In genomic region chr9:35553670-35554543, GRCh38 we compare ENCODE assay signal across 8 cellular contexts. TPM values are rescaled to one million over a fixed set of nuclear protein-coding genes. Genes with fewer than 3 reads are reported as not detected.
DNase-seq lines count a peak whose midpoint lies in the region; ATAC-seq and TF ChIP-seq lines count a peak whose summit lies in the region.

No MANE protein-coding gene starts in this region.

- H3K4me1 ChIP-seq in adipocyte (ENCODE audit: control insufficient read depth, insufficient read depth, low read length) = peaks cover 23% of the 10 kb centered on the region

- H3K9me3 ChIP-seq in adipocyte (ENCODE audit: control insufficient read depth, low read length) = no peaks in the 10 kb centered on the region

- no peaks in the 10 kb centered on the region for H3K27me3 Mint-ChIP-seq in progenitor cell of endocrine pancreas

- ATAC-seq in left cardiac atrium = peak; percentile 88 to 89

- H3K27ac Mint-ChIP-seq in progenitor cell of endocrine pancreas = no peak overlapping the region

- TF ChIP-seq CTCF in C4-2B (conservative IDR thresholded peaks at IDR 0.05) = peak; percentile 85
- TF ChIP-seq CTCF in progenitor cell of endocrine pancreas (IDR thresholded peaks at IDR 0.05; ENCODE audit: unreplicated experiment) = peak; percentile 83

- peak overlapping the region; percentile 61 for H3K9ac ChIP-seq in adipocyte (ENCODE audit: low read length)

- intact Hi-C loops in left cardiac atrium (cut with DNase I) = loop anchor here (2.0 kb wide), 3 partner anchors 63 to 73 kb away; partner anchors contain the start of gene RUSC2 (in 1 of the 2)

- H3K36me3 ChIP-seq in H7 (replicated peaks; ENCODE audit: control insufficient read depth, insufficient read depth, low read length) (peaks cover 5% of the 10 kb centered on the region), adipocyte (ENCODE audit: control insufficient read depth, insufficient read depth, low read length, severe bottlenecking) (peaks cover 54% of the 10 kb centered on the region)

- no peak overlapping the region for H3K27ac ChIP-seq in C4-2B

- DNase-seq in H7 (peak; percentile 90), NOMO-1 (lab: John Stamatoyannopoulos, UW; ENCODE audit: unreplicated experiment in 2 of 2) (peak; percentile 92 to 99), adipocyte (ENCODE audit: low read depth) (peak; percentile 92), left cardiac atrium (peak; percentile 77), progenitor cell of endocrine pancreas (ENCODE audit: low spot score, unreplicated experiment) (peak; percentile 20), NCI-H2029 treated with DMSO at 0.1 percent for 48 hours (lab: John Stamatoyannopoulos, UW) (no peak)
- DNase-seq in activated CD8-positive, alpha-beta memory T cell treated with anti-CD3 and anti-CD28 coated beads, Interleukin-2, amount 50 U/mL, for 48 hours = no peak

- no peaks in the 10 kb centered on the region for H3K4me1 Mint-ChIP-seq in progenitor cell of endocrine pancreas (ENCODE audit: low read depth)

- no peaks in the 10 kb centered on the region for H3K27me3 ChIP-seq in H7 (ENCODE audit: control insufficient read depth, insufficient read depth, low read length)
- H3K27me3 ChIP-seq in adipocyte (replicated peaks; ENCODE audit: control insufficient read depth, insufficient read depth, low read length) = no peaks in the 10 kb centered on the region

- H3K4me3 ChIP-seq in H7 (ENCODE audit: insufficient read depth, low read depth, low read length) = no peak overlapping the region
- peak overlapping the region; percentile 2 for H3K4me3 ChIP-seq in adipocyte (ENCODE audit: low read length)

- H3K9me3 Mint-ChIP-seq in progenitor cell of endocrine pancreas (ENCODE audit: low read depth) = no peaks in the 10 kb centered on the region

- no peak overlapping the region for H3K4me3 Mint-ChIP-seq in progenitor cell of endocrine pancreas (ENCODE audit: low read depth)

- peaks cover 4% of the 10 kb centered on the region for H3K36me3 Mint-ChIP-seq in progenitor cell of endocrine pancreas (ENCODE audit: insufficient read depth)

RNA-seq across cellular contexts. Expression of gene TESK1, which starts 51.2 kb away (rescaled TPM):
- total RNA-seq in H7 (2014; rRNA removed; shearing (Covaris generic)) = 6.0 and 11.9 TPM in 2 replicates
- total RNA-seq in left cardiac atrium = 10 to 100 TPM; 30.7 to 31.9 TPM
- total RNA-seq in progenitor cell of endocrine pancreas = 62.3 and 63.2 TPM in 2 replicates

Comparison
In these comparisons a context has a peak if more than half of its experiments do, and no peak if none do; other contexts are left out.
1. DNase-seq: peak in H7 (single experiment), NOMO-1 (2 of 2), adipocyte (single experiment), left cardiac atrium (single experiment) and progenitor cell of endocrine pancreas (single experiment); none in NCI-H2029 treated with DMSO at 0.1 percent for 48 hours (single experiment) and activated CD8-positive, alpha-beta memory T cell treated with anti-CD3 and anti-CD28 coated beads, Interleukin-2, amount 50 U/mL, for 48 hours (single experiment).